Comparison of ENCODE assay signal across 1 cellular context in the genomic region with DNA sequence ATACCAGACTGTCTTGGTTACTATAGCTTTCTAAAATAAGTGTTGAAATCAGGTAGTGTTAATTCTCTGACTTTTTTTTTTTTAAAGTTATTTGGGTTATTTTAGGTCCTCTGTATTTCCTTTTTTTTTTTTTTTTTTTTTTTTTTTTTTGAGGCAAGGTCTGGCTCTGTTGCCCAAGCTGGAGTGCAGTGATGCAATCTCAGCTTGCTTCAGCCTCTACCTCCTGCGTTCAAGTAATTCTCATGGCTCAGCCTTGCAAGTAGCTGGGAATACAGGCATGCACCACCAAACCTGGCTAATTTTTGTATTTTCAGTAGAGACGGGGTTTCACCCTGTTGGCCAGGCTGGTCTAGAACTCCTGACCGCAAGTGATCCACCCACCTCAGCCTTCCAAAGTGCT. TPM values are rescaled to one million over a fixed set of nuclear protein-coding genes. Genes with fewer than 3 reads are reported as not detected.
"Had no signal": no experiment of that assay in that cellular context is flagged by ENCODE, and none has a peak within 500 bp of the region (broad histone marks: within the 10 kb centered on the region; RNA-seq: fewer than 3 reads in every experiment).

No MANE protein-coding gene starts in this region.

RNA-seq across cellular contexts. Expression of gene NAT8L, which starts 47.5 kb away (rescaled TPM):
- polyA plus RNA-seq: naive thymus-derived CD4-positive, alpha-beta T cell had no signal
